Comparison of ENCODE assay signal across 19 cellular contexts in genomic region chr17:44389723-44390202, GRCh38. TPM values are rescaled to one million over a fixed set of nuclear protein-coding genes. Genes with fewer than 3 reads are reported as not detected.
DNase-seq lines count a peak whose midpoint lies in the region; ATAC-seq lines count a peak whose summit lies in the region.
"Had no signal": no experiment of that assay in that cellular context is flagged by ENCODE, and none has a peak within 500 bp of the region (broad histone marks: within the 10 kb centered on the region; RNA-seq: fewer than 3 reads in every experiment).

No MANE protein-coding gene starts in this region.

- peaks cover 16% of the 10 kb centered on the region; the same call in 1 of the 2 replicates for H3K27me3 ChIP-seq in GM23248 (replicated peaks; ENCODE audit: insufficient read depth)
- H3K27me3 ChIP-seq: pancreas, vagina had no signal

- no peaks in the 10 kb centered on the region for H3K9me2 ChIP-seq in GM23248 (ENCODE audit: insufficient read depth)

- WGBS in GM23248 (ENCODE audit: low coverage in 1 of 2, low lambda C conversion rate in 2 of 2, missing lambda C conversion rate in 2 of 2), 2 experiments: 79 to 82% methylated on average over 6 of the region's 6 CpGs

- no peak overlapping the region for H3K9ac ChIP-seq in GM23248

- no peaks in the 10 kb centered on the region for H3K9me3 ChIP-seq in GM23248 (ENCODE audit: low read depth)
- H3K9me3 ChIP-seq: pancreas, vagina had no signal

- H3K27ac Mint-ChIP-seq in memory B cell: no peak overlapping the region
- H3K27ac Mint-ChIP-seq: HFFc6, T-helper 17 cell had no signal

- peaks cover 8% of the 10 kb centered on the region; the same call in 1 of the 2 replicates for H3F3A ChIP-seq in GM23248 (ENCODE audit: insufficient read depth)

- H3K79me2 ChIP-seq in GM23248 (ENCODE audit: insufficient read depth): no peaks in the 10 kb centered on the region

- no peaks in the 10 kb centered on the region for H3K36me3 Mint-ChIP-seq in memory B cell

- no peak overlapping the region for H3K27ac ChIP-seq in GM23248
- H3K27ac ChIP-seq: pancreas, vagina had no signal

- no peaks in the 10 kb centered on the region for H3K4me1 ChIP-seq in GM23248 (ENCODE audit: insufficient read depth)

- peaks cover 9% of the 10 kb centered on the region for H3K27me3 Mint-ChIP-seq in memory B cell

- in situ Hi-C loops in GM23248 (cut with MboI): no loop called here

- ATAC-seq in memory B cell (ENCODE audit: low read depth): peak; percentile 28
- ATAC-seq: pancreas, T-helper 17 cell had no signal

- H3K4me1 Mint-ChIP-seq in memory B cell: peaks cover 17% of the 10 kb centered on the region

- H3K9me3 Mint-ChIP-seq in memory B cell: no peaks in the 10 kb centered on the region
- H3K9me3 Mint-ChIP-seq: HFFc6 had no signal

- H3K36me3 ChIP-seq in GM23248 (ENCODE audit: low read depth): no peaks in the 10 kb centered on the region
- H3K36me3 ChIP-seq: pancreas, vagina had no signal

- H4K20me1 ChIP-seq in GM23248 (ENCODE audit: insufficient read depth): no peaks in the 10 kb centered on the region

- no peak overlapping the region for H3K4me3 ChIP-seq in GM23248
- H3K4me3 ChIP-seq: lung, pancreas, vagina had no signal

- no peak overlapping the region for H2AFZ ChIP-seq in GM23248

- no peak overlapping the region for H3K4me2 ChIP-seq in GM23248 (ENCODE audit: unreplicated experiment)

- DNase-seq in GDM1 (lab: John Stamatoyannopoulos, UW) (peak; percentile 95), Kasumi-1 (lab: John Stamatoyannopoulos, UW) (peak; percentile 87 to 90), SKM-1 treated with dmso at 0.1 percent for 144 hours (lab: John Stamatoyannopoulos, UW; ENCODE audit: unreplicated experiment) (peak; percentile 50), memory B cell (ENCODE audit: low spot score in 2 of 2) (no peak), GM23248 (no peak), T1000 (lab: John Stamatoyannopoulos, UW) (no peak)
- DNase-seq in activated CD4-positive, alpha-beta T cell treated with anti-CD3 and anti-CD28 coated beads, Interleukin-2, amount 50 U/mL, for 1 hour: no peak
- DNase-seq: activated CD4-positive, CD25-positive, alpha-beta regulatory T cell treated with anti-CD3 and anti-CD28 coated beads, Interleukin-2, amount 50 U/mL, for 72 hours; activated naive CD4-positive, alpha-beta T cell; HFFc6; NCI-H187; NCI-H345; SHP77; T-helper 17 cell had no signal

- no peak overlapping the region for H3K4me3 Mint-ChIP-seq in memory B cell
- H3K4me3 Mint-ChIP-seq: HFFc6, T-helper 17 cell had no signal

RNA-seq across cellular contexts. Expression of gene ITGA2B, which starts 0.3 kb away (rescaled TPM):
- total RNA-seq in GM23248 (2014; rRNA removed; shearing (Covaris generic)): not detected in 2 replicates
- polyA plus RNA-seq in GM23248 (2016; fragmentation: Nextera tagmentation; extraction: Ambion mirVana): not detected in 2 replicates
- total RNA-seq: HT1080, myocyte had no signal

RNA-seq across cellular contexts. Expression of gene FAM171A2, which starts 26.1 kb away (rescaled TPM):
- total RNA-seq in GM23248 (2014; rRNA removed; shearing (Covaris generic)): 4.6 and 4.8 TPM in 2 replicates
- polyA plus RNA-seq in GM23248 (2016; fragmentation: Nextera tagmentation; extraction: Ambion mirVana): 0.25 and 0.46 TPM in 2 replicates

RNA-seq across cellular contexts. Expression of gene GRN, which starts 44.7 kb away (rescaled TPM):
- 326 and 410 TPM in 2 replicates for total RNA-seq in GM23248 (2014; rRNA removed; shearing (Covaris generic))
- polyA plus RNA-seq in GM23248 (2016; fragmentation: Nextera tagmentation; extraction: Ambion mirVana): 440 and 446 TPM in 2 replicates

Comparison
In these comparisons a context has a peak if more than half of its experiments do, and no peak if none do; other contexts are left out.
1. DNase-seq: peak in GDM1 (single experiment), Kasumi-1 (2 of 2) and SKM-1 treated with dmso at 0.1 percent for 144 hours (single experiment); none in memory B cell (0 of 2), GM23248 (single experiment), activated CD4-positive, alpha-beta T cell treated with anti-CD3 and anti-CD28 coated beads, Interleukin-2, amount 50 U/mL, for 1 hour (single experiment) and T1000 (single experiment).